10 cellular contexts compared by ENCODE assay signal in genomic region chr14:93967637-93968250, GRCh38. TPM values are rescaled to one million over a fixed set of nuclear protein-coding genes. Genes with fewer than 3 reads are reported as not detected.
DNase-seq lines count a peak whose midpoint lies in the region; ATAC-seq and TF ChIP-seq lines count a peak whose summit lies in the region.
"Had no signal": no experiment of that assay in that cellular context is flagged by ENCODE, and none has a peak within 500 bp of the region (broad histone marks: within the 10 kb centered on the region; RNA-seq: fewer than 3 reads in every experiment).

No MANE protein-coding gene starts in this region.

- no peaks in the 10 kb centered on the region for H3K36me3 ChIP-seq in spleen
- H3K36me3 ChIP-seq: esophagus squamous epithelium, prostate gland had no signal

- WGBS in spleen, 5 donors, result 47 to 60% (median 52%) methylated on average over 10 of the region's 10 CpGs
- 60 to 64% methylated on average over 10 of the region's 10 CpGs for WGBS in lower leg skin, 2 donors

- ATAC-seq in GM19043 (IDR thresholded peaks at IDR 0.05; ENCODE audit: low read depth, unreplicated experiment) (peak; percentile 37), HG02938 (IDR thresholded peaks at IDR 0.05; ENCODE audit: unreplicated experiment) (peak; percentile 40)

- H3K4me3 ChIP-seq in spleen (no peak overlapping the region), lower leg skin (ENCODE audit: low read depth, poor library complexity, severe bottlenecking) (no peak overlapping the region)
- H3K4me3 ChIP-seq: esophagus squamous epithelium, prostate gland had no signal

- H3K27ac ChIP-seq in spleen, result peak overlapping the region in 6 of 8 donors; percentile 29 to 92 (median 59)
- H3K27ac ChIP-seq: prostate gland had no signal

- intact Hi-C loops in spleen (cut with DNase I; ENCODE audit: low total_unique reads) (no loop called here), lower leg skin (cut with DNase I; ENCODE audit: low total_unique reads) (no loop called here)

- H3K9me3 ChIP-seq in spleen, result no peaks in the 10 kb centered on the region
- H3K9me3 ChIP-seq: esophagus squamous epithelium, prostate gland had no signal

- TF ChIP-seq CTCF in spleen (IDR thresholded peaks at IDR 0.05 in 8 of 11, conservative IDR thresholded peaks at IDR 0.05 in 3 of 11), result no peak
- TF ChIP-seq CTCF in lower leg skin (IDR thresholded peaks at IDR 0.05), result no peak

- no peak for TF ChIP-seq POLR2A in spleen (IDR thresholded peaks at IDR 0.05)
- TF ChIP-seq POLR2A in lower leg skin (IDR thresholded peaks at IDR 0.05), result no peak

- DNase-seq in NOMO-1 treated with dmso at 0.1 percent for 144 hours (lab: John Stamatoyannopoulos, UW; ENCODE audit: unreplicated experiment) (peak; percentile 68), spleen (no peak), lower leg skin (ENCODE audit: low spot score in 2 of 2) (no peak), NCI-H2171 treated with DMSO at 0.1 percent for 48 hours (lab: John Stamatoyannopoulos, UW) (no peak)
- no peak for DNase-seq in activated effector memory CD4-positive, alpha-beta T cell treated with Interleukin-2 at 50 U/mL for 16 hours
- DNase-seq: esophagus squamous epithelium, NCI-H510A had no signal

- H3K27me3 ChIP-seq in spleen (replicated peaks in 1 of 7), result no peaks in the 10 kb centered on the region
- H3K27me3 ChIP-seq: esophagus squamous epithelium had no signal

- H3K4me1 ChIP-seq in spleen, result peaks cover 52 to 94% (median 75%) of the 10 kb centered on the region in 6 donors
- H3K4me1 ChIP-seq: prostate gland had no signal

RNA-seq across cellular contexts. Expression of gene ASB2, which starts 8.6 kb away (rescaled TPM):
- total RNA-seq in spleen (10 to 100 TPM in 5 of 7 donors, 1 to 10 TPM in 2; 9.8 to 18.0 (median 13.5) TPM), lower leg skin (1 to 10 TPM in 2 of 4 donors, under 1 TPM in 2; 0.46 to 5.4 (median 1.8) TPM)
- 1 to 10 TPM; 6.6 to 9.5 (median 6.9) TPM for polyA plus RNA-seq in spleen

RNA-seq across cellular contexts. Expression of gene CCDC197, which starts 29.4 kb away (rescaled TPM):
- total RNA-seq in spleen (not detected), lower leg skin (not detected)
- polyA plus RNA-seq in spleen, result not detected
- total RNA-seq: esophagus squamous epithelium, prostate gland had no signal

RNA-seq across cellular contexts. Expression of gene FAM181A, which starts 40.6 kb away (rescaled TPM):
- not detected for total RNA-seq in spleen
- not detected for polyA plus RNA-seq in spleen
- total RNA-seq in lower leg skin, result not detected
- total RNA-seq: esophagus squamous epithelium had no signal

RNA-seq across cellular contexts. Expression of gene OTUB2, which starts 58.4 kb away (rescaled TPM):
- total RNA-seq in spleen (1 to 10 TPM in 2 of 7 donors, under 1 TPM in 5; 0.23 to 1.1 (median 0.56) TPM), lower leg skin (10 to 100 TPM; 12.6 to 25.0 (median 21.5) TPM)
- polyA plus RNA-seq in spleen, result under 1 TPM; 0.07 to 0.29 (median 0.08) TPM
